7 cellular contexts compared by ENCODE assay signal in genomic region chr15:64842986-64843561, GRCh38.
DNase-seq lines count a peak whose midpoint lies in the region; ATAC-seq and TF ChIP-seq lines count a peak whose summit lies in the region.

No MANE protein-coding gene starts in this region.

- peak overlapping the region; percentile 69 for H3K4me3 ChIP-seq in effector memory CD4-positive, alpha-beta T cell (ENCODE audit: insufficient read depth, low read depth, low read length, poor library complexity, severe bottlenecking)
- H3K4me3 ChIP-seq in muscle layer of duodenum (ENCODE audit: low read depth in 1 of 2, low read length in 2 of 2): peak overlapping the region; percentile 75 to 92

- H3K27me3 ChIP-seq in effector memory CD4-positive, alpha-beta T cell (replicated peaks; ENCODE audit: control insufficient read depth, insufficient read depth, low read length, poor library complexity, severe bottlenecking): no peaks in the 10 kb centered on the region
- no peaks in the 10 kb centered on the region for H3K27me3 ChIP-seq in muscle layer of duodenum (ENCODE audit: low read depth, low read length)

- H3K27ac ChIP-seq in effector memory CD4-positive, alpha-beta T cell (ENCODE audit: insufficient read depth, low read length, poor library complexity, severe bottlenecking): peak overlapping the region; percentile 74
- H3K27ac ChIP-seq in muscle layer of duodenum (ENCODE audit: low read length): peak overlapping the region; percentile 92

- DNase-seq in GM20000 (ENCODE audit: low spot score): peak; percentile 52
- DNase-seq in SIG-M5 (lab: John Stamatoyannopoulos, UW): peak; percentile 18
- no peak for DNase-seq in effector memory CD4-positive, alpha-beta T cell
- no peak for DNase-seq in stimulated activated CD8-positive, alpha-beta memory T cell treated with anti-CD3 and anti-CD28 coated beads, Interleukin-4, amount 100 ng/mL, for 48 hours

- no peaks in the 10 kb centered on the region for H3K9me3 ChIP-seq in effector memory CD4-positive, alpha-beta T cell (ENCODE audit: control insufficient read depth, low read length)
- H3K9me3 ChIP-seq in muscle layer of duodenum (ENCODE audit: control insufficient read depth in 1 of 2, low read length in 2 of 2): no peaks in the 10 kb centered on the region

- TF ChIP-seq CTCF in GM20000 (IDR thresholded peaks at IDR 0.05; ENCODE audit: extremely low read depth, missing control alignments): no peak

- no peak for ATAC-seq in GM18502 (IDR thresholded peaks at IDR 0.05; ENCODE audit: poor library complexity, unreplicated experiment)
- no peak for ATAC-seq in HG02763 (IDR thresholded peaks at IDR 0.05; ENCODE audit: unreplicated experiment)

- H3K36me3 ChIP-seq in effector memory CD4-positive, alpha-beta T cell (ENCODE audit: control insufficient read depth, insufficient read depth, low read length): peaks cover 2% of the 10 kb centered on the region
- peaks cover 0 to 5% of the 10 kb centered on the region in 2 donors for H3K36me3 ChIP-seq in muscle layer of duodenum (ENCODE audit: control insufficient read depth in 1 of 2, insufficient read depth in 2 of 2, low read length in 2 of 2)

- peaks cover 48% of the 10 kb centered on the region for H3K4me1 ChIP-seq in effector memory CD4-positive, alpha-beta T cell (ENCODE audit: control insufficient read depth, insufficient read depth, low read length, poor library complexity, severe bottlenecking)
- H3K4me1 ChIP-seq in muscle layer of duodenum (ENCODE audit: control insufficient read depth in 1 of 2, insufficient read depth in 2 of 2, low read length in 2 of 2): peaks cover 17 to 54% of the 10 kb centered on the region in 2 donors

Comparison
In these comparisons a context has a peak if more than half of its experiments do, and no peak if none do; other contexts are left out.
1. DNase-seq: peak in GM20000 (single experiment) and SIG-M5 (single experiment); none in effector memory CD4-positive, alpha-beta T cell (0 of 3) and stimulated activated CD8-positive, alpha-beta memory T cell treated with anti-CD3 and anti-CD28 coated beads, Interleukin-4, amount 100 ng/mL, for 48 hours (single experiment).